ENCODE assay signal across 12 cellular contexts in genomic region chr19:2678043-2678671, GRCh38. TPM values are rescaled to one million over a fixed set of nuclear protein-coding genes. Genes with fewer than 3 reads are reported as not detected.
A peak's percentile ranks its signal among the peaks of the same experiment; 100 is the strongest.
DNase-seq lines count a peak whose midpoint lies in the region; ATAC-seq and TF ChIP-seq lines count a peak whose summit lies in the region.
"Had no signal": no experiment of that assay in that cellular context is flagged by ENCODE, and none has a peak within 500 bp of the region (broad histone marks: within the 10 kb centered on the region; RNA-seq: fewer than 3 reads in every experiment).

No MANE protein-coding gene starts in this region.

- no peak overlapping the region for H3K23ac ChIP-seq in mesendoderm (ENCODE audit: low read length)

- H3K27me3 ChIP-seq in GM06990 (replicated peaks; ENCODE audit: control insufficient read depth, insufficient read depth, low read length), result no peaks in the 10 kb centered on the region
- no peaks in the 10 kb centered on the region for H3K27me3 ChIP-seq in HL-60 (ENCODE audit: insufficient read depth, poor library complexity, severe bottlenecking)
- H3K27me3 ChIP-seq in mesendoderm (ENCODE audit: insufficient read depth, low read length, poor library complexity), result no peaks in the 10 kb centered on the region

- H4K5ac ChIP-seq in mesendoderm (ENCODE audit: low read length), result no peak overlapping the region

- no CpG with 5 or more reads among the region's 8 CpGs for WGBS in mesendoderm (ENCODE audit: extremely low coverage, insufficient coverage, low lambda C conversion rate)

- H2BK120ac ChIP-seq in mesendoderm (ENCODE audit: low read depth, low read length), result no peak overlapping the region

- no peak for TF ChIP-seq CTCF in GM06990 (IDR thresholded peaks at IDR 0.05; ENCODE audit: insufficient read depth, low read length, poor library complexity, severe bottlenecking)
- no peak for TF ChIP-seq CTCF in HL-60 (IDR thresholded peaks at IDR 0.05; ENCODE audit: insufficient read depth, low read length)

- H3K79me2 ChIP-seq in mesendoderm (ENCODE audit: control insufficient read depth, insufficient read depth, low read length), result no peaks in the 10 kb centered on the region

- no peak overlapping the region for H2BK5ac ChIP-seq in mesendoderm (ENCODE audit: low read length)

- H3K27ac ChIP-seq in HL-60 (replicated peaks), result no peak overlapping the region
- no peak overlapping the region for H3K27ac ChIP-seq in mesendoderm (ENCODE audit: low read depth, low read length)
- H3K27ac ChIP-seq: psoas muscle had no signal

- no peak overlapping the region for H3K18ac ChIP-seq in mesendoderm (ENCODE audit: low read length)

- H2BK15ac ChIP-seq in mesendoderm (replicated peaks; ENCODE audit: low read depth), result no peak overlapping the region

- no peaks in the 10 kb centered on the region for H3K79me1 ChIP-seq in mesendoderm (ENCODE audit: low read length)

- no peak overlapping the region for H3K4me3 ChIP-seq in GM06990 (replicated peaks; ENCODE audit: low read depth, low read length)
- no peak overlapping the region for H3K4me3 ChIP-seq in HL-60 (replicated peaks; ENCODE audit: insufficient read depth, low read length)
- H3K4me3 ChIP-seq in mesendoderm (ENCODE audit: low read length), result no peak overlapping the region
- H3K4me3 ChIP-seq: psoas muscle had no signal

- H3K9ac ChIP-seq in mesendoderm (ENCODE audit: low read length), result no peak overlapping the region

- no peaks in the 10 kb centered on the region for H3K4me1 ChIP-seq in mesendoderm (ENCODE audit: control insufficient read depth, low read depth, low read length)
- H3K4me1 ChIP-seq: psoas muscle had no signal

- peaks cover 2% of the 10 kb centered on the region; the same call in 1 of the 2 replicates for H3K36me3 ChIP-seq in GM06990 (ENCODE audit: control insufficient read depth, insufficient read depth, low read length)
- no peaks in the 10 kb centered on the region for H3K36me3 ChIP-seq in mesendoderm (ENCODE audit: control insufficient read depth, insufficient read depth, low read length)

- ATAC-seq in GM19463 (IDR thresholded peaks at IDR 0.05; ENCODE audit: unreplicated experiment), result peak; percentile 41
- ATAC-seq: psoas muscle had no signal

- H3K4me2 ChIP-seq in mesendoderm (ENCODE audit: low read length), result no peak overlapping the region

- no peak overlapping the region for H3K56ac ChIP-seq in mesendoderm (ENCODE audit: low read length)

- H4K8ac ChIP-seq in mesendoderm (ENCODE audit: low read depth, low read length), result no peak overlapping the region

- DNase-seq in GM06990 (ENCODE audit: extremely low read depth, insufficient read length) (peak; percentile 53), HL-60 (ENCODE audit: low read depth in 1 of 2, low spot score in 1 of 2) (peak; percentile 39 to 49), germinal center (ENCODE audit: low spot score) (peak; percentile 89), mesendoderm (no peak), SKM-1 (lab: John Stamatoyannopoulos, UW; ENCODE audit: unreplicated experiment) (no peak), NCI-H1105 treated with DMSO at 0.1 percent for 48 hours (lab: John Stamatoyannopoulos, UW) (no peak)
- no peak for DNase-seq in activated naive CD4-positive, alpha-beta T cell treated with anti-CD3 and anti-CD28 coated beads, Interleukin-2, amount 50 U/mL, for 16 hours
- DNase-seq: activated CD4-positive, alpha-beta T cell treated with anti-CD3 and anti-CD28 coated beads, Interleukin-2, amount 10 ng/mL, durations not matched to agents 7 days and 5 days; CD4-positive, alpha-beta T cell; NCI-H1417 treated with DMSO at 0.1 percent for 48 hours; psoas muscle had no signal

- no peak overlapping the region for H2AK5ac ChIP-seq in mesendoderm (ENCODE audit: low read length)

- H3K4ac ChIP-seq in mesendoderm (ENCODE audit: low read depth, low read length), result no peak overlapping the region

RNA-seq across cellular contexts. Expression of gene GNG7, which starts 24.3 kb away (rescaled TPM):
- polyA plus RNA-seq in mesendoderm (2013, experiment 1 of 2), result 1.2 TPM
- 1.2 TPM for polyA plus RNA-seq in mesendoderm (2013, experiment 2 of 2)

RNA-seq across cellular contexts. Expression of gene DIRAS1, which starts 43.0 kb away (rescaled TPM):
- 4.4 TPM for polyA plus RNA-seq in mesendoderm (2013, experiment 1 of 2)
- polyA plus RNA-seq in mesendoderm (2013, experiment 2 of 2), result 4.9 TPM

Comparison
In these comparisons a context has a peak if more than half of its experiments do, and no peak if none do; other contexts are left out.
1. DNase-seq: peak in GM06990 (single experiment), HL-60 (2 of 2) and germinal center (single experiment); none in mesendoderm (single experiment), SKM-1 (single experiment), NCI-H1105 treated with DMSO at 0.1 percent for 48 hours (single experiment) and activated naive CD4-positive, alpha-beta T cell treated with anti-CD3 and anti-CD28 coated beads, Interleukin-2, amount 50 U/mL, for 16 hours (single experiment).